11 cellular contexts compared by ENCODE assay signal in genomic region chr2:219457784-219458369, GRCh38. TPM values are rescaled to one million over a fixed set of nuclear protein-coding genes. Genes with fewer than 3 reads are reported as not detected.
DNase-seq lines count a peak whose midpoint lies in the region; ATAC-seq, FAIRE-seq and TF ChIP-seq lines count a peak whose summit lies in the region.
"Had no signal": no experiment of that assay in that cellular context is flagged by ENCODE, and none has a peak within 500 bp of the region (broad histone marks: within the 10 kb centered on the region; RNA-seq: fewer than 3 reads in every experiment).

No MANE protein-coding gene starts in this region.

- dilution Hi-C loops in keratinocyte (cut with MboI; ENCODE audit: extremely low pct_ligation_motif_present, low sequenced_read_pairs) = no loop called here

- no peak overlapping the region for H3K4me3 Mint-ChIP-seq in CD4-positive, alpha-beta T cell
- H3K4me3 Mint-ChIP-seq: activated B cell treated with CpG ODN at 0.5 μM for 24 hours, naive B cell had no signal

- H3K9ac ChIP-seq in keratinocyte (ENCODE audit: control insufficient read depth, extremely low read depth, insufficient read depth, low read length) = no peak overlapping the region
- H3K9ac ChIP-seq in colonic mucosa (ENCODE audit: low read depth in 2 of 2, low read length in 2 of 2) = no peak overlapping the region

- intact Hi-C loops in CD4-positive, alpha-beta T cell (cut with DNase I, micrococcal nuclease) = loop anchor here (2.0 to 5.0 kb wide), 2 partner anchors 55 to 56 kb away; no protein-coding TSS in a partner anchor
- intact Hi-C loops in colonic mucosa (cut with DNase I) = no loop called here

- CTCF ChIA-PET in CD4-positive, alpha-beta T cell (lab: Charles Lee) = interaction anchor here (2.5 kb wide), 1 partner anchor 72 kb away, joined by 11 read pairs; no protein-coding TSS in a partner anchor

- 75% methylated on average over 5 of the region's 5 CpGs for WGBS in suprapubic skin

- H3K4me3 ChIP-seq in keratinocyte (ENCODE audit: control insufficient read depth in 2 of 3, extremely low read depth in 1 of 3, insufficient read depth in 2 of 3, low read depth in 1 of 3, low read length in 3 of 3) = no peak overlapping the region
- no peak overlapping the region for H3K4me3 ChIP-seq in suprapubic skin
- no peak overlapping the region for H3K4me3 ChIP-seq in colonic mucosa

- TF ChIP-seq CTCF in CD4-positive, alpha-beta T cell (IDR thresholded peaks at IDR 0.05) = no peak
- TF ChIP-seq CTCF in keratinocyte (optimal IDR thresholded peaks at IDR 0.05 in 1 of 3, IDR thresholded peaks at IDR 0.05 in 1 of 3, conservative IDR thresholded peaks at IDR 0.05 in 1 of 3; ENCODE audit: extremely low read depth in 1 of 3, insufficient read depth in 2 of 3, low read length in 3 of 3) = peak in 1 of 3 experiments; percentile 21
- TF ChIP-seq CTCF in suprapubic skin (IDR thresholded peaks at IDR 0.05) = no peak
- TF ChIP-seq CTCF in colonic mucosa (IDR thresholded peaks at IDR 0.05) = no peak

- no peak for DNase-seq in CD4-positive, alpha-beta T cell
- DNase-seq in RKO (ENCODE audit: low spot score) = peak; percentile 58
- no peak for DNase-seq in keratinocyte (ENCODE audit: low read depth, low spot score)
- DNase-seq in suprapubic skin (ENCODE audit: low spot score in 2 of 2) = no peak
- no peak for DNase-seq in epidermal melanocyte (ENCODE audit: insufficient read length, low spot score)
- DNase-seq in colonic mucosa = no peak
- no peak for DNase-seq in activated CD8-positive, alpha-beta memory T cell treated with anti-CD3 and anti-CD28 coated beads, Interleukin-2, amount 50 U/mL, for 4 hours
- DNase-seq: activated B cell treated with CpG ODN at 0.5 μM for 24 hours; effector memory CD4-positive, alpha-beta T cell; naive B cell had no signal

- no peaks in the 10 kb centered on the region for H4K20me1 ChIP-seq in keratinocyte (ENCODE audit: control insufficient read depth, extremely low read depth, insufficient read depth, low read length)

- no peaks in the 10 kb centered on the region for H3K9me3 Mint-ChIP-seq in CD4-positive, alpha-beta T cell
- H3K9me3 Mint-ChIP-seq: activated B cell treated with CpG ODN at 0.5 μM for 24 hours, naive B cell had no signal

- no peak overlapping the region for H3K4me2 ChIP-seq in keratinocyte (ENCODE audit: control insufficient read depth, extremely low read depth, insufficient read depth, low read depth, low read length)

- H3K27me3 Mint-ChIP-seq in CD4-positive, alpha-beta T cell = peaks cover 3% of the 10 kb centered on the region

- H3K9me3 ChIP-seq in CD4-positive, alpha-beta T cell (ENCODE audit: control insufficient read depth, low read length) = no peaks in the 10 kb centered on the region
- H3K9me3 ChIP-seq in keratinocyte (ENCODE audit: control insufficient read depth, low read depth, low read length) (no peaks in the 10 kb centered on the region), suprapubic skin (no peaks in the 10 kb centered on the region), colonic mucosa (no peaks in the 10 kb centered on the region)

- TF ChIP-seq EP300 in suprapubic skin (IDR thresholded peaks at IDR 0.05) = no peak

- POLR2A ChIA-PET in CD4-positive, alpha-beta T cell (lab: Charles Lee) = no interaction called here

- H3K36me3 ChIP-seq in keratinocyte (ENCODE audit: control insufficient read depth in 2 of 2, extremely low read depth in 1 of 2, insufficient read depth in 2 of 2, low read length in 2 of 2) (peaks cover 7 to 9% of the 10 kb centered on the region in 2 experiments), suprapubic skin (no peaks in the 10 kb centered on the region), colonic mucosa (no peaks in the 10 kb centered on the region)

- peak; percentile 23 for FAIRE-seq in keratinocyte (lab: Jason Lieb, UNC)

- peak; percentile 51 for ATAC-seq in CD4-positive, alpha-beta T cell (ENCODE audit: poor library complexity)
- peak; percentile 60 for ATAC-seq in GM18511 (IDR thresholded peaks at IDR 0.05; ENCODE audit: unreplicated experiment)

- TF ChIP-seq POLR2A in suprapubic skin (IDR thresholded peaks at IDR 0.05) = no peak

- no peak overlapping the region for H3K27ac Mint-ChIP-seq in CD4-positive, alpha-beta T cell
- H3K27ac Mint-ChIP-seq: activated B cell treated with CpG ODN at 0.5 μM for 24 hours had no signal

- peaks cover 6% of the 10 kb centered on the region for H3K4me1 Mint-ChIP-seq in CD4-positive, alpha-beta T cell (ENCODE audit: low read depth)
- H3K4me1 Mint-ChIP-seq: activated B cell treated with CpG ODN at 0.5 μM for 24 hours, naive B cell had no signal

- no peaks in the 10 kb centered on the region for H3K27me3 ChIP-seq in CD4-positive, alpha-beta T cell (ENCODE audit: control insufficient read depth, insufficient read depth, low read length)
- H3K27me3 ChIP-seq in keratinocyte (ENCODE audit: control insufficient read depth, extremely low read depth, insufficient read depth, low read length) (no peaks in the 10 kb centered on the region), suprapubic skin (peaks cover 16% of the 10 kb centered on the region), colonic mucosa (no peaks in the 10 kb centered on the region)

- peaks cover 5% of the 10 kb centered on the region for H3K9me1 ChIP-seq in keratinocyte (ENCODE audit: control insufficient read depth, extremely low read depth, insufficient read depth, low read length)

- no peak overlapping the region for H2AFZ ChIP-seq in keratinocyte (ENCODE audit: control insufficient read depth, low read length)

- no peak overlapping the region for H3K27ac ChIP-seq in CD4-positive, alpha-beta T cell (ENCODE audit: low read depth, low read length)
- H3K27ac ChIP-seq in keratinocyte (ENCODE audit: control insufficient read depth, insufficient read depth, low read length) = no peak overlapping the region
- H3K27ac ChIP-seq in suprapubic skin = no peak overlapping the region
- no peak overlapping the region for H3K27ac ChIP-seq in colonic mucosa

- no peaks in the 10 kb centered on the region for H3K36me3 Mint-ChIP-seq in CD4-positive, alpha-beta T cell (ENCODE audit: low read depth)
- H3K36me3 Mint-ChIP-seq: naive B cell had no signal

- H3K4me1 ChIP-seq in keratinocyte (ENCODE audit: control insufficient read depth, extremely low read depth, insufficient read depth, low read length) (peaks cover 37% of the 10 kb centered on the region), suprapubic skin (peaks cover 24% of the 10 kb centered on the region), colonic mucosa (no peaks in the 10 kb centered on the region)

- H3K79me2 ChIP-seq in keratinocyte (ENCODE audit: control insufficient read depth, insufficient read depth, low read length) = no peaks in the 10 kb centered on the region

RNA-seq across cellular contexts. Expression of gene SPEG, which starts 23.2 kb away (rescaled TPM):
- 10 to 100 TPM; 15.3 to 17.7 TPM for total RNA-seq in CD4-positive, alpha-beta T cell
- polyA plus RNA-seq in keratinocyte = 18.8 to 36.1 TPM (median 19.0 TPM) in 3 replicates
- 2.0 TPM for polyA plus RNA-seq in keratinocyte (2011; ENCODE audit: low read depth)
- 4.6 and 13.7 TPM in 2 replicates for polyA plus RNA-seq in keratinocyte (2011; cell fraction: cytosol; rRNA removed)
- 94.3 and 140 TPM in 2 replicates for polyA plus RNA-seq in keratinocyte (2011; cell fraction: nucleus; rRNA removed)
- 8.8 and 25.2 TPM in 2 replicates for polyA plus RNA-seq in keratinocyte (2012; ENCODE audit: low replicate concordance)
- 11.7 to 26.6 TPM (median 19.3 TPM) in 3 replicates for polyA minus RNA-seq in keratinocyte
- polyA minus RNA-seq in keratinocyte (2011; cell fraction: cytosol; rRNA and poly(A)+ RNA removed) = 8.2 TPM
- polyA minus RNA-seq in keratinocyte (2011; cell fraction: nucleus; rRNA and poly(A)+ RNA removed) = 32.8 and 39.4 TPM in 2 replicates
- total RNA-seq in suprapubic skin (10 to 100 TPM in 1 of 4 donors, 1 to 10 TPM in 3; 6.5 to 17.2 (median 6.7) TPM), colonic mucosa (10 to 100 TPM in 1 of 2 donors, 1 to 10 TPM in 1; 6.2 to 19.3 TPM)

RNA-seq across cellular contexts. Expression of gene DES, which starts 39.7 kb away (rescaled TPM):
- not detected for total RNA-seq in CD4-positive, alpha-beta T cell
- polyA plus RNA-seq in keratinocyte = not detected in 3 replicates
- polyA plus RNA-seq in keratinocyte (2011; ENCODE audit: low read depth) = not detected
- polyA plus RNA-seq in keratinocyte (2011; cell fraction: cytosol; rRNA removed) = not detected in 2 replicates
- polyA plus RNA-seq in keratinocyte (2011; cell fraction: nucleus; rRNA removed) = 0.16 TPM in 1 of 2 replicates, not detected in the other
- polyA plus RNA-seq in keratinocyte (2012; ENCODE audit: low replicate concordance) = 0.68 TPM in 1 of 2 replicates, not detected in the other
- not detected in 3 replicates for polyA minus RNA-seq in keratinocyte
- polyA minus RNA-seq in keratinocyte (2011; cell fraction: cytosol; rRNA and poly(A)+ RNA removed) = not detected
- polyA minus RNA-seq in keratinocyte (2011; cell fraction: nucleus; rRNA and poly(A)+ RNA removed) = not detected in 2 replicates
- total RNA-seq in suprapubic skin (100 to 1,000 TPM in 1 of 4 donors, 10 to 100 TPM in 3; 11.4 to 100 (median 35.6) TPM), colonic mucosa (100 to 1,000 TPM in 1 of 2 donors, 10 to 100 TPM in 1; 24.0 to 917 TPM)
- total RNA-seq: activated B cell treated with CpG ODN at 0.5 μM for 24 hours had no signal

RNA-seq across cellular contexts. Expression of gene GMPPA, which starts 40.8 kb away (rescaled TPM):
- 10 to 100 TPM; 13.3 to 14.4 TPM for total RNA-seq in CD4-positive, alpha-beta T cell
- polyA plus RNA-seq in keratinocyte = 50.6 to 63.4 TPM (median 57.6 TPM) in 3 replicates
- polyA plus RNA-seq in keratinocyte (2011; ENCODE audit: low read depth) = 4.1 TPM
- polyA plus RNA-seq in keratinocyte (2011; cell fraction: cytosol; rRNA removed) = 50.5 and 53.2 TPM in 2 replicates
- 64.4 and 79.0 TPM in 2 replicates for polyA plus RNA-seq in keratinocyte (2011; cell fraction: nucleus; rRNA removed)
- polyA plus RNA-seq in keratinocyte (2012; ENCODE audit: low replicate concordance) = 25.4 and 39.5 TPM in 2 replicates
- 66.2 to 112 TPM (median 83.0 TPM) in 3 replicates for polyA minus RNA-seq in keratinocyte
- polyA minus RNA-seq in keratinocyte (2011; cell fraction: cytosol; rRNA and poly(A)+ RNA removed) = 50.5 TPM
- 23.8 and 26.3 TPM in 2 replicates for polyA minus RNA-seq in keratinocyte (2011; cell fraction: nucleus; rRNA and poly(A)+ RNA removed)
- 10 to 100 TPM; 18.3 to 31.3 (median 22.3) TPM for total RNA-seq in suprapubic skin
- 10 to 100 TPM; 49.7 to 86.1 TPM for total RNA-seq in colonic mucosa

RNA-seq across cellular contexts. Expression of gene ASIC4, which starts 56.4 kb away (rescaled TPM):
- under 1 TPM; 0.08 to 0.17 TPM for total RNA-seq in CD4-positive, alpha-beta T cell
- polyA plus RNA-seq in keratinocyte = not detected in 3 replicates
- polyA plus RNA-seq in keratinocyte (2011; ENCODE audit: low read depth) = not detected
- polyA plus RNA-seq in keratinocyte (2011; cell fraction: cytosol; rRNA removed) = not detected in 2 replicates
- polyA plus RNA-seq in keratinocyte (2011; cell fraction: nucleus; rRNA removed) = 0.05 TPM in 1 of 2 replicates, not detected in the other
- 0.11 TPM in 1 of 2 replicates, not detected in the other for polyA plus RNA-seq in keratinocyte (2012; ENCODE audit: low replicate concordance)
- not detected in 3 replicates for polyA minus RNA-seq in keratinocyte
- polyA minus RNA-seq in keratinocyte (2011; cell fraction: cytosol; rRNA and poly(A)+ RNA removed) = not detected
- not detected in 2 replicates for polyA minus RNA-seq in keratinocyte (2011; cell fraction: nucleus; rRNA and poly(A)+ RNA removed)
- not detected for total RNA-seq in suprapubic skin
- under 1 TPM in 1 of 2 donors, not detected in 1; 0.12 TPM for total RNA-seq in colonic mucosa
- total RNA-seq: activated B cell treated with CpG ODN at 0.5 μM for 24 hours had no signal

Comparison
In these comparisons a context has a peak if more than half of its experiments do, and no peak if none do; other contexts are left out.
1. RNA of gene DES, which starts 39.7 kb away (total RNA-seq): 24.0 to 917 TPM in colonic mucosa and 11.4 to 100 TPM in suprapubic skin; not detected in CD4-positive, alpha-beta T cell; every median in the first group is over 10 times any median in the second.